Comparison of ENCODE assay signal across 1 cellular context in genomic region chr11:415640-416041, GRCh38.
TF ChIP-seq lines count a peak whose summit lies in the region.

No MANE protein-coding gene starts in this region.

TF ChIP-seq in liver, 16 proteins besides CTCF, POLR2A, EP300 and RAD21 (continued from another document):
- TF ChIP-seq SP1 (IDR thresholded peaks at IDR 0.05) (no peak), HNF4G (IDR thresholded peaks at IDR 0.05) (no peak), ZBTB33 (IDR thresholded peaks at IDR 0.05) (no peak), YY1 (IDR thresholded peaks at IDR 0.05) (no peak), ATF3 (IDR thresholded peaks at IDR 0.05) (no peak), REST (IDR thresholded peaks at IDR 0.05) (no peak), TAF1 (conservative IDR thresholded peaks at IDR 0.05) (no peak), FOXA2 (IDR thresholded peaks at IDR 0.05) (no peak), HNF4A (conservative IDR thresholded peaks at IDR 0.05) (no peak), MAX (IDR thresholded peaks at IDR 0.05) (no peak), NR2F2 (IDR thresholded peaks at IDR 0.05) (no peak), EGR1 (IDR thresholded peaks at IDR 0.05; ENCODE audit: low read depth in 2 of 2) (no peak), GABPA (IDR thresholded peaks at IDR 0.05 in 1 of 2, conservative IDR thresholded peaks at IDR 0.05 in 1 of 2) (no peak), FOXA1 (IDR thresholded peaks at IDR 0.05) (no peak)
